In the genomic region with DNA sequence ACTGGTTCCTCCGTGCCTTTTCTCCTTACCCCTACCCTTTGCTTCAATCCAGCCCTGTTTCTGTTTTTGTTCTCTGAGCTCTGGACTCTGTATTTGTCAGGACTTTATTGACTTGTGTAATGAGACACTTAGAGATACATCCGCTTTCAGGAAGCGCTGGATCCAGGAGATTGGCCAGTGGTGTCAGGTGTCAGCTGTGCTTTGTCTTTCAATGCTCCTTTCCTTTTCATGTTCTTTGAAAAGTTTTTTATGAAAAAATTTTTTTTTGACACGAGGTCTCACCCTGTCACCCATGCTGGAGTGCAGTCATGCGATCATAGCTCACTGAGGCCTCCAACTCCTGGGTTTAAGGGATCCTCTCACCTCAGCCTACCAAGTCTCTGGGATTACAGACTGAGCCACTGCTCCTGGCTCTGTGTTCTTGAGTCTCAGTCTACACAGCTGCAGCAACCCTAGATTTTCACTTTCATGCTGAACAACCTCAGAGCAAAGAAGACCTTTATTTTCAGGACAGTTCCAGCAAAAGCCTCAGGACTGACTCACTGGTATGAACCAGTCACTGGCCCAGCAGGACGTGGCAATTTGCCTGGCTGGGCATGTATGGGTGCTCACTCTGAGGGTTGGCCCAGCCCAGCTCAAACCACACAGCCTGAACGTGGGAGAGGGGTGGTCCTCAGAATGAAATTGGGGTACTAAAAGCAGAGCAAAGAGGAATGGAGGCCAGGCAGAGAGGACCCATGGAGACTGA, we compare ENCODE assay signal across 1 cellular context.
TF ChIP-seq lines count a peak whose summit lies in the region.

No MANE protein-coding gene starts in this region.

TF ChIP-seq in HepG2, 621 proteins besides CTCF, POLR2A, EP300 and RAD21 (continued from another document):
- TF ChIP-seq, protein P1, sequence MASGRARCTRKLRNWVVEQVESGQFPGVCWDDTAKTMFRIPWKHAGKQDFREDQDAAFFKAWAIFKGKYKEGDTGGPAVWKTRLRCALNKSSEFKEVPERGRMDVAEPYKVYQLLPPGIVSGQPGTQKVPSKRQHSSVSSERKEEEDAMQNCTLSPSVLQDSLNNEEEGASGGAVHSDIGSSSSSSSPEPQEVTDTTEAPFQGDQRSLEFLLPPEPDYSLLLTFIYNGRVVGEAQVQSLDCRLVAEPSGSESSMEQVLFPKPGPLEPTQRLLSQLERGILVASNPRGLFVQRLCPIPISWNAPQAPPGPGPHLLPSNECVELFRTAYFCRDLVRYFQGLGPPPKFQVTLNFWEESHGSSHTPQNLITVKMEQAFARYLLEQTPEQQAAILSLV (CRISPR knock-in tag; IDR thresholded peaks at IDR 0.05; ENCODE audit: borderline replicate concordance): no peak
- TF ChIP-seq FOXA3 (CRISPR knock-in tag; IDR thresholded peaks at IDR 0.05) (peak; percentile 61), POGZ (CRISPR knock-in tag; IDR thresholded peaks at IDR 0.05) (peak; percentile 68; the same call in 1 of the 2 replicates), HOXA3 (CRISPR knock-in tag; IDR thresholded peaks at IDR 0.05) (no peak), ZNF878 (CRISPR knock-in tag; IDR thresholded peaks at IDR 0.05) (peak; percentile 61; the same call in 1 of the 2 replicates), SP5 (CRISPR knock-in tag; IDR thresholded peaks at IDR 0.05; ENCODE audit: borderline replicate concordance, low read depth) (no peak), ZBTB38 (CRISPR knock-in tag; IDR thresholded peaks at IDR 0.05) (no peak), FOXM1 (CRISPR knock-in tag; IDR thresholded peaks at IDR 0.05) (no peak), ZSCAN31 (CRISPR knock-in tag; IDR thresholded peaks at IDR 0.05; ENCODE audit: low read depth) (no peak), ZNF17 (CRISPR knock-in tag; IDR thresholded peaks at IDR 0.05) (no peak), SAP130 (CRISPR knock-in tag; IDR thresholded peaks at IDR 0.05; ENCODE audit: low read depth) (peak; percentile 65), ZNF264 (CRISPR knock-in tag; IDR thresholded peaks at IDR 0.05) (0 out of 2 replicates have a peak, but pooled peaks have one; percentile 19), ZNF543 (CRISPR knock-in tag; IDR thresholded peaks at IDR 0.05) (no peak), CBX2 (IDR thresholded peaks at IDR 0.05; ENCODE audit: low read depth, low read length) (no peak), CBX2 (CRISPR knock-in tag; IDR thresholded peaks at IDR 0.05; ENCODE audit: low read depth) (no peak), ZNF780A (CRISPR knock-in tag; IDR thresholded peaks at IDR 0.05) (no peak), ZNF720 (CRISPR knock-in tag; IDR thresholded peaks at IDR 0.05) (no peak), ZFX (CRISPR knock-in tag; IDR thresholded peaks at IDR 0.05; ENCODE audit: low read depth) (0 out of 2 replicates have a peak, but pooled peaks have one; percentile 39), ZNF614 (CRISPR knock-in tag; IDR thresholded peaks at IDR 0.05; ENCODE audit: borderline replicate concordance) (peak; percentile 56; the same call in 1 of the 2 replicates)
- TF ChIP-seq, protein P2, sequence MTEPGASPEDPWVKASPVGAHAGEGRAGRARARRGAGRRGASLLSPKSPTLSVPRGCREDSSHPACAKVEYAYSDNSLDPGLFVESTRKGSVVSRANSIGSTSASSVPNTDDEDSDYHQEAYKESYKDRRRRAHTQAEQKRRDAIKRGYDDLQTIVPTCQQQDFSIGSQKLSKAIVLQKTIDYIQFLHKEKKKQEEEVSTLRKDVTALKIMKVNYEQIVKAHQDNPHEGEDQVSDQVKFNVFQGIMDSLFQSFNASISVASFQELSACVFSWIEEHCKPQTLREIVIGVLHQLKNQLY (CRISPR knock-in tag; IDR thresholded peaks at IDR 0.05): no peak
- TF ChIP-seq, protein P3, sequence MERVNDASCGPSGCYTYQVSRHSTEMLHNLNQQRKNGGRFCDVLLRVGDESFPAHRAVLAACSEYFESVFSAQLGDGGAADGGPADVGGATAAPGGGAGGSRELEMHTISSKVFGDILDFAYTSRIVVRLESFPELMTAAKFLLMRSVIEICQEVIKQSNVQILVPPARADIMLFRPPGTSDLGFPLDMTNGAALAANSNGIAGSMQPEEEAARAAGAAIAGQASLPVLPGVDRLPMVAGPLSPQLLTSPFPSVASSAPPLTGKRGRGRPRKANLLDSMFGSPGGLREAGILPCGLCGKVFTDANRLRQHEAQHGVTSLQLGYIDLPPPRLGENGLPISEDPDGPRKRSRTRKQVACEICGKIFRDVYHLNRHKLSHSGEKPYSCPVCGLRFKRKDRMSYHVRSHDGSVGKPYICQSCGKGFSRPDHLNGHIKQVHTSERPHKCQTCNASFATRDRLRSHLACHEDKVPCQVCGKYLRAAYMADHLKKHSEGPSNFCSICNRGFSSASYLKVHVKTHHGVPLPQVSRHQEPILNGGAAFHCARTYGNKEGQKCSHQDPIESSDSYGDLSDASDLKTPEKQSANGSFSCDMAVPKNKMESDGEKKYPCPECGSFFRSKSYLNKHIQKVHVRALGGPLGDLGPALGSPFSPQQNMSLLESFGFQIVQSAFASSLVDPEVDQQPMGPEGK (CRISPR knock-in tag; IDR thresholded peaks at IDR 0.05): no peak
- TF ChIP-seq, protein P4, sequence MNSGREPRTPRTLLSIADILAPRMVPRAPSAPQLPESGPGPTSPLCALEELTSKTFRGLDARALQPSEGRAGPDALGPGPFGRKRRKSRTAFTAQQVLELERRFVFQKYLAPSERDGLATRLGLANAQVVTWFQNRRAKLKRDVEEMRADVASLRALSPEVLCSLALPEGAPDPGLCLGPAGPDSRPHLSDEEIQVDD (CRISPR knock-in tag; IDR thresholded peaks at IDR 0.05; ENCODE audit: borderline replicate concordance): 0 out of 2 replicates have a peak, but pooled peaks have one; percentile 34
- TF ChIP-seq, protein P5, sequence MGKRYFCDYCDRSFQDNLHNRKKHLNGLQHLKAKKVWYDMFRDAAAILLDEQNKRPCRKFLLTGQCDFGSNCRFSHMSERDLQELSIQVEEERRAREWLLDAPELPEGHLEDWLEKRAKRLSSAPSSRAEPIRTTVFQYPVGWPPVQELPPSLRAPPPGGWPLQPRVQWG (CRISPR knock-in tag; IDR thresholded peaks at IDR 0.05; ENCODE audit: borderline replicate concordance, low read depth): no peak
- TF ChIP-seq, protein P6, sequence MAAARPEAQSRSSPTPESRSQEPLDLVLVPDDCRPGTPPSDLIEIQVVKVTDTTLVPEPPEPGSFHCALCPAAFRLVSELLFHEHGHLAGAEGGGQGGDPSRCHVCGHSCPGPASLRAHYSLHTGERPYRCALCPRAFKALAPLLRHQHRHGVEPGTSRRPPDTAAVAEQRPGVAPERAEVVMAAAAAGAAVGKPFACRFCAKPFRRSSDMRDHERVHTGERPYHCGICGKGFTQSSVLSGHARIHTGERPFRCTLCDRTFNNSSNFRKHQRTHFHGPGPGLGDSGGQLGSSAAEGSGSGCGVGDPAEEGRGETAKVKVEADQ (CRISPR knock-in tag; IDR thresholded peaks at IDR 0.05; ENCODE audit: borderline replicate concordance): no peak
- TF ChIP-seq, protein P7, sequence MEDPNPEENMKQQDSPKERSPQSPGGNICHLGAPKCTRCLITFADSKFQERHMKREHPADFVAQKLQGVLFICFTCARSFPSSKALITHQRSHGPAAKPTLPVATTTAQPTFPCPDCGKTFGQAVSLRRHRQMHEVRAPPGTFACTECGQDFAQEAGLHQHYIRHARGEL (CRISPR knock-in tag; IDR thresholded peaks at IDR 0.05): no peak
